9 cellular contexts compared by ENCODE assay signal in genomic region chr3:157595259-157595658, GRCh38.
"Had no signal": no experiment of that assay in that cellular context is flagged by ENCODE, and none has a peak within 500 bp of the region (broad histone marks: within the 10 kb centered on the region; RNA-seq: fewer than 3 reads in every experiment).

No MANE protein-coding gene starts in this region.

- H3K4me3 Mint-ChIP-seq: IgD-negative memory B cell had no signal

- H3K9ac ChIP-seq: KMS-11 had no signal

- DNase-seq: IMR-90, Karpas-422, KBM-7, KG1 had no signal

- H3K27ac ChIP-seq: HL-60, KMS-11 had no signal

- ATAC-seq: HepG2 had no signal

- H3K4me1 Mint-ChIP-seq: IgD-negative memory B cell had no signal

- H3K4me2 ChIP-seq: KMS-11 had no signal

- H3K27ac Mint-ChIP-seq: IgD-negative memory B cell had no signal

- FAIRE-seq: HepG2, HTR-8/SVneo had no signal
